22 cellular contexts compared by ENCODE assay signal in genomic region chr5:175263776-175264175, GRCh38.
DNase-seq lines count a peak whose midpoint lies in the region; ATAC-seq and TF ChIP-seq lines count a peak whose summit lies in the region.
"Had no signal": no experiment of that assay in that cellular context is flagged by ENCODE, and none has a peak within 500 bp of the region (broad histone marks: within the 10 kb centered on the region; RNA-seq: fewer than 3 reads in every experiment).

No MANE protein-coding gene starts in this region.

- H3K36me3 ChIP-seq in body of pancreas (replicated peaks in 1 of 2; ENCODE audit: insufficient read depth in 1 of 2, low read depth in 2 of 2) = no peaks in the 10 kb centered on the region
- H3K36me3 ChIP-seq: BE2C, BLaER1 had no signal

- TF ChIP-seq CTCF in body of pancreas (IDR thresholded peaks at IDR 0.05) = no peak
- no peak for TF ChIP-seq CTCF in GM13977 (IDR thresholded peaks at IDR 0.05; ENCODE audit: extremely low read depth, insufficient read depth, missing control alignments)

- in situ Hi-C loops in SK-MEL-5 (cut with HindIII; ENCODE audit: low pct_unique_long_range_greater_than_20kb, low sequenced_read_pairs) = no loop called here
- in situ Hi-C loops in GM13977 (cut with MboI; ENCODE audit: low pct_unique_long_range_greater_than_20kb, low sequenced_read_pairs, unreplicated experiment) = no loop called here

- H3K27ac ChIP-seq in body of pancreas = no peak overlapping the region
- H3K27ac ChIP-seq: BLaER1 had no signal

- no peaks in the 10 kb centered on the region for H3K27me3 ChIP-seq in body of pancreas
- H3K27me3 ChIP-seq: BE2C, BLaER1 had no signal

- ATAC-seq in GM21423 (IDR thresholded peaks at IDR 0.05; ENCODE audit: unreplicated experiment) (no peak), body of pancreas (no peak)
- ATAC-seq: GM12878 had no signal

- TF ChIP-seq POLR2A in body of pancreas (IDR thresholded peaks at IDR 0.05) = no peak

- 80 to 85% methylated on average over 3 of the region's 3 CpGs for WGBS in body of pancreas, 2 donors

- DNase-seq in SK-MEL-5 (ENCODE audit: low read depth, low spot score) (peak; percentile 14), foreskin melanocyte (peak; percentile 78), body of pancreas (no peak), GM13977 (ENCODE audit: low spot score) (no peak)
- DNase-seq: 8988T; ACHN; BE2C; C1 segment of cervical spinal cord; CD4-positive, alpha-beta memory T cell; CD4-positive, CD25-positive, alpha-beta regulatory T cell; CD8-positive, alpha-beta memory T cell; COR-L47; DMS 273 treated with DMSO at 0.1 percent for 48 hours; DMS153; DMS53; DMS79; DND-41; EL; GDM1 had no signal

- intact Hi-C loops in body of pancreas (cut with DNase I) = no loop called here

- H3K4me3 ChIP-seq in body of pancreas = no peak overlapping the region
- H3K4me3 ChIP-seq: BLaER1, GM12878 had no signal

- H3K4me1 ChIP-seq in body of pancreas = no peaks in the 10 kb centered on the region
- H3K4me1 ChIP-seq: BE2C, BLaER1 had no signal

- H3K9me3 ChIP-seq in body of pancreas = no peaks in the 10 kb centered on the region
- H3K9me3 ChIP-seq: BE2C, BLaER1 had no signal

Comparison
In these comparisons a context has a peak if more than half of its experiments do, and no peak if none do; other contexts are left out.
1. DNase-seq: peak in SK-MEL-5 (single experiment) and foreskin melanocyte (single experiment); none in body of pancreas (0 of 4) and GM13977 (single experiment).